ENCODE assay signal across 8 cellular contexts in genomic region chr3:113287111-113287817, GRCh38.
A peak's percentile ranks its signal among the peaks of the same experiment; 100 is the strongest.
DNase-seq lines count a peak whose midpoint lies in the region; TF ChIP-seq lines count a peak whose summit lies in the region.
"Had no signal": no experiment of that assay in that cellular context is flagged by ENCODE, and none has a peak within 500 bp of the region (broad histone marks: within the 10 kb centered on the region; RNA-seq: fewer than 3 reads in every experiment).

No MANE protein-coding gene starts in this region.

- DNase-seq in HCEC 1CT (peak; percentile 74), glomerular endothelial cell (ENCODE audit: extremely low read depth, low read depth, low spot score) (peak; percentile 4), NOMO-1 (lab: John Stamatoyannopoulos, UW; ENCODE audit: unreplicated experiment in 2 of 2) (no peak), cardiac septum (ENCODE audit: low spot score) (no peak)
- no peak for DNase-seq in activated naive CD4-positive, alpha-beta T cell (lab: John Stamatoyannopoulos, UW)
- DNase-seq: NCI-H187 treated with DMSO at 0.1 percent for 48 hours had no signal

- intact Hi-C loops in cardiac septum (cut with DNase I): loop anchor here (1.0 to 5.0 kb wide), 3 partner anchors 75 to 236 kb away; partner anchors contain the start of gene BOC

- H3K36me3 ChIP-seq in stomach smooth muscle (ENCODE audit: control insufficient read depth in 2 of 2, insufficient read depth in 2 of 2, low read length in 2 of 2): peaks cover 18 to 27% of the 10 kb centered on the region in 2 donors

- no peaks in the 10 kb centered on the region for H3K27me3 ChIP-seq in stomach smooth muscle (ENCODE audit: control insufficient read depth in 1 of 2, insufficient read depth in 2 of 2, low read length in 2 of 2)

- no peak overlapping the region for H3K4me3 ChIP-seq in stomach smooth muscle (ENCODE audit: low read length in 2 of 2)

- H3K4me1 ChIP-seq in stomach smooth muscle (ENCODE audit: control insufficient read depth, insufficient read depth, low read length): peaks cover 15% of the 10 kb centered on the region

- H3K9me3 ChIP-seq in stomach smooth muscle (ENCODE audit: control insufficient read depth in 2 of 2, low read length in 2 of 2): no peaks in the 10 kb centered on the region

- TF ChIP-seq CTCF in VCaP (conservative IDR thresholded peaks at IDR 0.05): no peak

- H3K27ac ChIP-seq in VCaP (peak overlapping the region; percentile 69), stomach smooth muscle (ENCODE audit: low read length) (peak overlapping the region; percentile 31)

- no peak overlapping the region for H3K9ac ChIP-seq in stomach smooth muscle (ENCODE audit: low read length in 2 of 2)

Comparison
In these comparisons a context has a peak if more than half of its experiments do, and no peak if none do; other contexts are left out.
1. DNase-seq: peak in HCEC 1CT (single experiment) and glomerular endothelial cell (single experiment); none in activated naive CD4-positive, alpha-beta T cell (0 of 4), NOMO-1 (0 of 2) and cardiac septum (single experiment).